Comparison of ENCODE assay signal across 16 cellular contexts in genomic region chr7:155652156-155653124, GRCh38. TPM values are rescaled to one million over a fixed set of nuclear protein-coding genes. Genes with fewer than 3 reads are reported as not detected.
A peak's percentile ranks its signal among the peaks of the same experiment; 100 is the strongest.
DNase-seq lines count a peak whose midpoint lies in the region; ATAC-seq, FAIRE-seq and TF ChIP-seq lines count a peak whose summit lies in the region.
"Had no signal": no experiment of that assay in that cellular context is flagged by ENCODE, and none has a peak within 500 bp of the region (broad histone marks: within the 10 kb centered on the region; RNA-seq: fewer than 3 reads in every experiment).

No MANE protein-coding gene starts in this region.

- WGBS in mammary epithelial cell (ENCODE audit: low coverage, missing lambda C conversion rate) = 84% methylated on average over 6 of the region's 6 CpGs
- 50% methylated on average over 6 of the region's 6 CpGs for WGBS in liver

- peaks cover 0 to 12% (median 4%) of the 10 kb centered on the region in 7 donors for H3K9me3 Mint-ChIP-seq in CD4-positive, CD25-positive, alpha-beta regulatory T cell

- H4K20me1 ChIP-seq in mammary epithelial cell (ENCODE audit: insufficient read depth, low read length) = no peaks in the 10 kb centered on the region

- peaks cover 34% of the 10 kb centered on the region for H3K4me1 ChIP-seq in CD4-positive, CD25-positive, alpha-beta regulatory T cell (ENCODE audit: control insufficient read depth, insufficient read depth, low read length, poor library complexity, severe bottlenecking)
- H3K4me1 ChIP-seq in mammary epithelial cell (ENCODE audit: insufficient read depth, low read length) = peaks cover 20% of the 10 kb centered on the region
- peaks cover 21 to 58% (median 49%) of the 10 kb centered on the region in 4 donors for H3K4me1 ChIP-seq in liver (ENCODE audit: control insufficient read depth in 4 of 4, insufficient read depth in 4 of 4, low read length in 3 of 4)

- H3K4me2 ChIP-seq in mammary epithelial cell (ENCODE audit: insufficient read depth, low read depth, low read length) = peak overlapping the region; percentile 24

- H3K9ac ChIP-seq in mammary epithelial cell (ENCODE audit: insufficient read depth, low read length) (no peak overlapping the region), liver (ENCODE audit: low read depth in 1 of 2, low read length in 2 of 2) (no peak overlapping the region)

- FAIRE-seq in H54 (lab: Jason Lieb, UNC) = peak; percentile 55
- FAIRE-seq: GM12878 had no signal

- H3K4me3 Mint-ChIP-seq in CD4-positive, CD25-positive, alpha-beta regulatory T cell = peak overlapping the region in 2 of 4 donors; percentile 8 to 31

- H3K27me3 ChIP-seq in CD4-positive, CD25-positive, alpha-beta regulatory T cell (ENCODE audit: control insufficient read depth, insufficient read depth, low read length) = no peaks in the 10 kb centered on the region
- H3K27me3 ChIP-seq in mammary epithelial cell (ENCODE audit: insufficient read depth, low read length) (no peaks in the 10 kb centered on the region), liver (ENCODE audit: control insufficient read depth in 4 of 4, insufficient read depth in 4 of 4, low read length in 3 of 4) (no peaks in the 10 kb centered on the region)
- H3K27me3 ChIP-seq: gastroesophageal sphincter, transverse colon had no signal

- in situ Hi-C loops in mammary epithelial cell (cut with MboI; ENCODE audit: low sequenced_read_pairs in 2 of 2) = no loop called here

- CTCF ChIA-PET in mammary epithelial cell (lab: Charles Lee; ENCODE audit: low non-redundant PET) = no interaction called here

- no peak overlapping the region for H2AFZ ChIP-seq in mammary epithelial cell (ENCODE audit: low read depth, low read length)

- BruUV-seq in mammary epithelial cell (replicated peaks; lab: Mats Ljungman, UMichigan) = no TSS peak

- dilution Hi-C loops in mammary epithelial cell (cut with HindIII; ENCODE audit: low sequenced_read_pairs) = no loop called here

- peaks cover 11 to 13% of the 10 kb centered on the region in 2 experiments for H3K9me3 ChIP-seq in CD4-positive, CD25-positive, alpha-beta regulatory T cell (ENCODE audit: control insufficient read depth in 2 of 2, low read length in 2 of 2)
- no peaks in the 10 kb centered on the region for H3K9me3 ChIP-seq in mammary epithelial cell (replicated peaks; ENCODE audit: insufficient read depth, low read length)
- H3K9me3 ChIP-seq in liver (ENCODE audit: control insufficient read depth in 4 of 4, low read length in 3 of 4) = peaks cover 0 to 6% (median 1%) of the 10 kb centered on the region in 4 donors

- TF ChIP-seq RAD21 in liver (IDR thresholded peaks at IDR 0.05) = no peak

- peak overlapping the region; percentile 6 for H3K4me3 ChIP-seq in CD4-positive, CD25-positive, alpha-beta regulatory T cell (ENCODE audit: low read depth, low read length)
- H3K4me3 ChIP-seq in mammary epithelial cell (replicated peaks in 1 of 3; ENCODE audit: insufficient read depth in 1 of 3, low read depth in 2 of 3, low read length in 3 of 3) (no peak overlapping the region), liver (ENCODE audit: low read depth in 1 of 3, low read length in 3 of 3) (no peak overlapping the region)
- H3K4me3 ChIP-seq: gastroesophageal sphincter, GM12878, transverse colon had no signal

- no peak overlapping the region for H3K27ac ChIP-seq in CD4-positive, CD25-positive, alpha-beta regulatory T cell (ENCODE audit: insufficient read depth, low read length, poor library complexity, severe bottlenecking)
- peak overlapping the region; percentile 24 for H3K27ac ChIP-seq in mammary epithelial cell (ENCODE audit: insufficient read depth, low read depth, low read length)
- H3K27ac ChIP-seq in liver (ENCODE audit: low read depth in 1 of 2, low read length in 2 of 2) = peak overlapping the region; percentile 38 to 52
- H3K27ac ChIP-seq: gastroesophageal sphincter, transverse colon had no signal

- H3K36me3 Mint-ChIP-seq in CD4-positive, CD25-positive, alpha-beta regulatory T cell = peaks cover 28% of the 10 kb centered on the region

- peaks cover 23% of the 10 kb centered on the region for H3K36me3 ChIP-seq in CD4-positive, CD25-positive, alpha-beta regulatory T cell (ENCODE audit: control insufficient read depth, insufficient read depth, low read length)
- no peaks in the 10 kb centered on the region for H3K36me3 ChIP-seq in mammary epithelial cell (ENCODE audit: insufficient read depth, low read length)
- peaks cover 0 to 6% (median 2%) of the 10 kb centered on the region in 4 donors for H3K36me3 ChIP-seq in liver (ENCODE audit: control insufficient read depth in 4 of 4, insufficient read depth in 3 of 4, low read depth in 1 of 4, low read length in 3 of 4)

- TF ChIP-seq CTCF in mammary epithelial cell (conservative IDR thresholded peaks at IDR 0.05 in 1 of 2, IDR thresholded peaks at IDR 0.05 in 1 of 2; ENCODE audit: extremely low read depth in 1 of 2, insufficient read depth in 1 of 2, low read depth in 1 of 2, low read length in 2 of 2) (no peak), liver (IDR thresholded peaks at IDR 0.05; ENCODE audit: low read depth, low read length, missing input control) (no peak)

- peaks cover 98% of the 10 kb centered on the region for H3K79me2 ChIP-seq in mammary epithelial cell (ENCODE audit: insufficient read depth, low read length)

- no peak for TF ChIP-seq POLR2A in H54 (IDR thresholded peaks at IDR 0.05; ENCODE audit: low read depth, low read length)

- H3K27ac Mint-ChIP-seq in CD4-positive, CD25-positive, alpha-beta regulatory T cell = no peak overlapping the region

- ATAC-seq in CD4-positive, CD25-positive, alpha-beta regulatory T cell (ENCODE audit: low read depth in 2 of 2) = no peak
- no peak for ATAC-seq in GM18909 (IDR thresholded peaks at IDR 0.05; ENCODE audit: poor library complexity, unreplicated experiment)
- ATAC-seq: gastroesophageal sphincter had no signal

- no peaks in the 10 kb centered on the region for H3K27me3 Mint-ChIP-seq in CD4-positive, CD25-positive, alpha-beta regulatory T cell
- H3K27me3 Mint-ChIP-seq: IgD-negative memory B cell had no signal

- no peak for DNase-seq in CD4-positive, CD25-positive, alpha-beta regulatory T cell
- DNase-seq in H54 (ENCODE audit: insufficient read length, low spot score) = no peak
- peak; percentile 68 for DNase-seq in mammary epithelial cell
- DNase-seq in NCI-H1417 (lab: John Stamatoyannopoulos, UW) = no peak
- DNase-seq in activated CD4-positive, alpha-beta T cell treated with anti-CD3 and anti-CD28 coated beads for 1 hour = no peak
- no peak for DNase-seq in stimulated activated CD4-positive, alpha-beta T cell treated with anti-CD3 and anti-CD28 coated beads, Interleukin-1b, Interleukin-23, amount 100 ng/mL, for 48 hours
- DNase-seq: DMS79, islet precursor cell, NCI-H446, SW 1271, transverse colon had no signal

- peaks cover 72 to 94% (median 84%) of the 10 kb centered on the region in 4 donors for H3K4me1 Mint-ChIP-seq in CD4-positive, CD25-positive, alpha-beta regulatory T cell

- intact Hi-C loops in mammary epithelial cell (cut with micrococcal nuclease) = loop anchor here (1.0 kb wide), 1 partner anchor 8 kb away; the partner anchor contains the start of gene RBM33

TF ChIP-seq in liver, 16 proteins besides CTCF, POLR2A, EP300 and RAD21:
- TF ChIP-seq ZBTB33 (IDR thresholded peaks at IDR 0.05) = no peak
- peak; percentile 7 to 13 for TF ChIP-seq HNF4A (conservative IDR thresholded peaks at IDR 0.05)
- TF ChIP-seq RXRA (IDR thresholded peaks at IDR 0.05) = peak; percentile 52 to 67

RNA-seq across cellular contexts. Expression of gene RBM33, which starts 8.0 kb away (rescaled TPM):
- total RNA-seq in CD4-positive, CD25-positive, alpha-beta regulatory T cell = 196 TPM
- 10 to 100 TPM; 33.5 to 44.1 (median 35.5) TPM for polyA plus RNA-seq in CD4-positive, CD25-positive, alpha-beta regulatory T cell
- total RNA-seq in mammary epithelial cell = 10 to 100 TPM; 22.2 to 54.3 TPM
- polyA plus RNA-seq in mammary epithelial cell = 5.0 TPM
- 19.8 TPM for polyA minus RNA-seq in mammary epithelial cell
- 10 to 100 TPM; 23.4 to 48.9 TPM for total RNA-seq in liver
- polyA plus RNA-seq in liver = 10 to 100 TPM in 1 of 2 donors, 1 to 10 TPM in 1; 7.8 to 32.9 TPM
